ENCODE assay signal across 8 cellular contexts in the genomic region with DNA sequence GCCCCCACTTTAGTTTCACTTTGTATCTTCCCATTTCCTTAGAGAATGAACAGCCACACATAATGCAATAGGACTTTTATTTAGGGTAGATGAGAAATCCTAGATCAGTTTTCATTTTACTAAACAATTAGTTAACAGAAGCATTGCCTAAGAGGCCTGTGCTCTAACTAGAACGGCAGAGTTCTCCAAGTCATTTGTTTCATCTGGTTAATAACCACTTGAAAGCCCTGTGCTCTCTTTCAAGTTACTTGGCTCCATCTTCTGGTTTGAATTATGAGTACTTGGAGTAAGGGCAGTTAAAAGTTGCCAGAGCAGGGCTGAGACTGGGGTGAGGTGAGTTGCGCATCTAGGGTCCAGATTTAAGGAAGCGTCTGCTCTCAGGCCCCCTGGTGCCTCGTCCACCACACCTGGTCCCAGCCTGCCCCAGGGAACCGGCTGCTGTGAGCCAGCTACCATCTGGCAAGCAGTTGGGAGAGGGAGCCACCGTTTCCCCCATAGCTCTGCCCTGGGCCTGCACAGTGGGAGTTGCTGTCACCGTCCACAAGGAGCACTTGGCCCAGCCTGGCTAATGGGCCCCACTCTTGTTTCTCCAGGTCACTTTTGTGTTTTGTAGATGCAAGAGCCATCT. TPM values are rescaled to one million over a fixed set of nuclear protein-coding genes. Genes with fewer than 3 reads are reported as not detected.
A peak's percentile ranks its signal among the peaks of the same experiment; 100 is the strongest.
DNase-seq lines count a peak whose midpoint lies in the region; ATAC-seq and TF ChIP-seq lines count a peak whose summit lies in the region.

No MANE protein-coding gene starts in this region.

- H3K4me3 ChIP-seq in DOHH2 (ENCODE audit: low read length), result no peak overlapping the region
- peak overlapping the region; percentile 22 for H3K4me3 ChIP-seq in SJCRH30
- peak overlapping the region; percentile 74 for H3K4me3 ChIP-seq in endocrine pancreas (ENCODE audit: control insufficient read depth, insufficient read depth, low read length)
- no peak overlapping the region for H3K4me3 ChIP-seq in mucosa of descending colon
- no peak overlapping the region for H3K4me3 ChIP-seq in urinary bladder (ENCODE audit: low read depth, low read length)

- H4K20me1 ChIP-seq in DOHH2 (ENCODE audit: control insufficient read depth, insufficient read depth, low read depth, low read length), result no peaks in the 10 kb centered on the region

- no peaks in the 10 kb centered on the region for H3K9me2 ChIP-seq in DOHH2 (replicated peaks; ENCODE audit: control insufficient read depth, low read length)

- peaks cover 5% of the 10 kb centered on the region; the same call in 1 of the 2 replicates for H3K4me1 ChIP-seq in DOHH2 (ENCODE audit: control insufficient read depth, low read length)
- peaks cover 31% of the 10 kb centered on the region for H3K4me1 ChIP-seq in SJCRH30
- H3K4me1 ChIP-seq in endocrine pancreas (ENCODE audit: control insufficient read depth, insufficient read depth, low read length), result no peaks in the 10 kb centered on the region
- H3K4me1 ChIP-seq in mucosa of descending colon (ENCODE audit: low read depth), result peaks cover 43% of the 10 kb centered on the region
- H3K4me1 ChIP-seq in urinary bladder (ENCODE audit: insufficient read depth), result no peaks in the 10 kb centered on the region

- DNase-seq in Kasumi-1 (lab: John Stamatoyannopoulos, UW), result peak; percentile 87 to 94
- DNase-seq in SJCRH30, result peak; percentile 65 to 83
- DNase-seq in mucosa of descending colon, result peak in 2 of 3 donors; percentile 31 to 61
- no peak for DNase-seq in stimulated activated CD4-positive, alpha-beta T cell treated with anti-CD3 and anti-CD28 coated beads, Interleukin-2, amount 100 ng/mL, for 24 hours

- 24% methylated on average over 7 of the region's 7 CpGs for WGBS in urinary bladder

- H3K27ac ChIP-seq in DOHH2 (ENCODE audit: low read depth, low read length) (no peak overlapping the region), SJCRH30 (peak overlapping the region; percentile 94), urinary bladder (ENCODE audit: low read depth) (peak overlapping the region; percentile 24)

- ATAC-seq in GM21528 (IDR thresholded peaks at IDR 0.05; ENCODE audit: low FRiP score, unreplicated experiment) (peak; percentile 65), mucosa of descending colon (peak; percentile 74)

- H3K36me3 ChIP-seq in DOHH2 (ENCODE audit: control insufficient read depth, low read length) (no peaks in the 10 kb centered on the region), SJCRH30 (no peaks in the 10 kb centered on the region), endocrine pancreas (ENCODE audit: control insufficient read depth, insufficient read depth, low read length) (no peaks in the 10 kb centered on the region), mucosa of descending colon (ENCODE audit: low read depth) (no peaks in the 10 kb centered on the region), urinary bladder (ENCODE audit: insufficient read depth) (no peaks in the 10 kb centered on the region)

- intact Hi-C loops in mucosa of descending colon (cut with DNase I, micrococcal nuclease), result loop anchor here in 1 of 2 donors (5.0 to 10.0 kb wide), 2 partner anchors 197 to 275 kb away; no protein-coding TSS in a partner anchor

- H3K79me2 ChIP-seq in DOHH2 (ENCODE audit: control insufficient read depth, low read length), result no peaks in the 10 kb centered on the region

- H3K9me3 ChIP-seq in DOHH2 (ENCODE audit: control insufficient read depth, insufficient read depth, low read length), result no peaks in the 10 kb centered on the region
- no peaks in the 10 kb centered on the region for H3K9me3 ChIP-seq in SJCRH30 (replicated peaks)
- H3K9me3 ChIP-seq in endocrine pancreas (ENCODE audit: control insufficient read depth, low read length), result no peaks in the 10 kb centered on the region
- no peaks in the 10 kb centered on the region for H3K9me3 ChIP-seq in mucosa of descending colon

- H3K9ac ChIP-seq in endocrine pancreas (ENCODE audit: control insufficient read depth, insufficient read depth, low read length), result peak overlapping the region; percentile 36

- 0 out of 2 replicates have a peak overlapping the region, but pooled peaks have one; percentile 5 for H3K4me2 ChIP-seq in DOHH2 (ENCODE audit: low read length)

- H3K27me3 ChIP-seq in DOHH2 (ENCODE audit: control insufficient read depth, low read length) (no peaks in the 10 kb centered on the region), SJCRH30 (no peaks in the 10 kb centered on the region), endocrine pancreas (ENCODE audit: control insufficient read depth, insufficient read depth, low read length) (no peaks in the 10 kb centered on the region)

- peak; percentile 20 for TF ChIP-seq CTCF in DOHH2 (IDR thresholded peaks at IDR 0.05; ENCODE audit: low read depth, low read length, poor library complexity, severe bottlenecking)
- peak; percentile 29 for TF ChIP-seq CTCF in mucosa of descending colon (IDR thresholded peaks at IDR 0.05)

- no peaks in the 10 kb centered on the region for H3F3A ChIP-seq in DOHH2 (ENCODE audit: control insufficient read depth, insufficient read depth)

RNA-seq across cellular contexts. Expression of gene SLC44A3, which starts 18.1 kb away (rescaled TPM):
- 0.10 TPM in 1 of 2 replicates, not detected in the other for total RNA-seq in SJCRH30 (2014; rRNA removed; shearing (Covaris generic))
- total RNA-seq in mucosa of descending colon, result 10 to 100 TPM; 37.4 to 89.1 (median 49.5) TPM
- total RNA-seq in urinary bladder, result 11.8 TPM
- polyA plus RNA-seq in urinary bladder, result 9.4 TPM

Comparison
In these comparisons a context has a peak if more than half of its experiments do, and no peak if none do; other contexts are left out.
1. H3K4me3 ChIP-seq: peak in SJCRH30 (single experiment) and endocrine pancreas (single experiment); none in DOHH2 (single experiment), mucosa of descending colon (single experiment) and urinary bladder (single experiment).
2. DNase-seq: peak in Kasumi-1 (2 of 2), SJCRH30 (2 of 2) and mucosa of descending colon (2 of 3); none in stimulated activated CD4-positive, alpha-beta T cell treated with anti-CD3 and anti-CD28 coated beads, Interleukin-2, amount 100 ng/mL, for 24 hours (0 of 2).
3. RNA of gene SLC44A3, which starts 18.1 kb away (total RNA-seq): 37.4 to 89.1 TPM in mucosa of descending colon and 11.8 TPM in urinary bladder (single experiment); 0.10 TPM in SJCRH30; every median in the first group is over 10 times any median in the second.